In the genomic region with DNA sequence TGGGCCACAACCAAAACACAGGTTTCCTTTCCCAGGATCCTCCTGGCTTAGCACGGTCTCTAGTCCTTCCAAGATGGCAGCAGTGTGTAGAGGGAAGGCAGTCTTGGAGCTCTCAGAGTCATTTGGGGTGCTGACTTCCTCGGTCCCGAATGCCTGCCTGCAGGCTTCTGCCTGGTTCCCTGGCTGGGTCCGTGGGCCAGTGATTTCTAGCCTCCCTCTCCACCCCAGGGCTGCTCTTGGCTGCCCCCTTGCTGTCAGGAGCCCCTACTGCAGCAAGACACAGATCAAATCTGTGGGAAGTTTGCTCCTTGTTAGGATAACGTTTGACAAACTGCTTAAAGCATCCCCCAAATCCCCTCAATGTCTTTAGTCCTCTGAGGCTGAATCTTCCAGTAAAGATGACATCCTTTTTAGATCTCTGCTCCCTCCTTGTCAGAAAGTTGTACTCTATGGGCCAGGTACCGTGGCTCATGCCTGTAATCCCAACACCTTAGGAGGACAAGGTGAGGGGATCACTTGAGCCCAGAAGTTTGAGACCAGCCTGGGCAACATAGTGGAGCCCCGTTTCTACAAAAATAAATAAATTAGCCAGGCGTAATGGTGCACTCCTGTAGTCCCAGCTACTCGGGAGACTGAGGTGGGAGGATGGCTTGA, we compare ENCODE assay signal across 8 cellular contexts.
DNase-seq lines count a peak whose midpoint lies in the region; ATAC-seq and TF ChIP-seq lines count a peak whose summit lies in the region.

No MANE protein-coding gene starts in this region.

- 0 out of 2 replicates have a peak overlapping the region, but pooled peaks have one; percentile 12 for H2AFZ ChIP-seq in Karpas-422 (ENCODE audit: low read length)

- no peaks in the 10 kb centered on the region for H3K9me3 ChIP-seq in DOHH2 (ENCODE audit: control insufficient read depth, insufficient read depth, low read length)
- no peaks in the 10 kb centered on the region for H3K9me3 ChIP-seq in Karpas-422 (ENCODE audit: low read length)

- H3K4me2 ChIP-seq in DOHH2 (ENCODE audit: low read length): no peak overlapping the region
- H3K4me2 ChIP-seq in Karpas-422 (ENCODE audit: low read depth, low read length, poor library complexity, severe bottlenecking): no peak overlapping the region

- H3K4me1 ChIP-seq in DOHH2 (ENCODE audit: control insufficient read depth, low read length) (peaks cover 2% of the 10 kb centered on the region; the same call in 1 of the 2 replicates), Karpas-422 (ENCODE audit: low read length) (no peaks in the 10 kb centered on the region; the same call in 1 of the 2 replicates)

- H3K27ac ChIP-seq in DOHH2 (ENCODE audit: low read depth, low read length) (no peak overlapping the region), Karpas-422 (ENCODE audit: low read length) (no peak overlapping the region), substantia nigra (ENCODE audit: low read depth, low read length, poor library complexity, severe bottlenecking) (no peak overlapping the region)

- H4K20me1 ChIP-seq in DOHH2 (ENCODE audit: control insufficient read depth, insufficient read depth, low read depth, low read length) (no peaks in the 10 kb centered on the region), Karpas-422 (ENCODE audit: insufficient read depth, low read depth, low read length) (no peaks in the 10 kb centered on the region)

- H3K9ac ChIP-seq in Karpas-422 (ENCODE audit: low read length): no peak overlapping the region

- no peak for ATAC-seq in HG03175 (IDR thresholded peaks at IDR 0.05; ENCODE audit: unreplicated experiment)

- no peaks in the 10 kb centered on the region for H3K9me2 ChIP-seq in DOHH2 (replicated peaks; ENCODE audit: control insufficient read depth, low read length)
- no peaks in the 10 kb centered on the region for H3K9me2 ChIP-seq in Karpas-422 (replicated peaks; ENCODE audit: insufficient read depth, low read length)

- no peaks in the 10 kb centered on the region for H3K79me2 ChIP-seq in DOHH2 (ENCODE audit: control insufficient read depth, low read length)
- H3K79me2 ChIP-seq in Karpas-422 (ENCODE audit: low read length): no peaks in the 10 kb centered on the region

- DNase-seq in Karpas-422 (peak; percentile 75), myocyte (ENCODE audit: low read depth) (peak; percentile 34), substantia nigra (lab: John Stamatoyannopoulos, UW) (peak in 32 of 49 donors; percentile 4 to 49 (median 24)), NCI-H524 treated with DMSO at 0.1 percent for 48 hours (lab: John Stamatoyannopoulos, UW) (no peak)
- DNase-seq in activated CD4-positive, alpha-beta T cell treated with anti-CD3 and anti-CD28 coated beads for 4 hours: peak; percentile 26 to 51
- DNase-seq in effector CD4-positive, alpha-beta T cell: peak; percentile 25

- peaks cover 6% of the 10 kb centered on the region; the same call in 1 of the 2 replicates for H3K27me3 ChIP-seq in DOHH2 (ENCODE audit: control insufficient read depth, low read length)
- no peaks in the 10 kb centered on the region for H3K27me3 ChIP-seq in Karpas-422 (ENCODE audit: low read length)

- H3K36me3 ChIP-seq in DOHH2 (ENCODE audit: control insufficient read depth, low read length): no peaks in the 10 kb centered on the region
- H3K36me3 ChIP-seq in Karpas-422 (ENCODE audit: insufficient read depth, low read length): no peaks in the 10 kb centered on the region

- H3K4me3 ChIP-seq in DOHH2 (ENCODE audit: low read length) (no peak overlapping the region), Karpas-422 (ENCODE audit: low read length) (no peak overlapping the region)

- peak; percentile 98 for TF ChIP-seq CTCF in DOHH2 (IDR thresholded peaks at IDR 0.05; ENCODE audit: low read depth, low read length, poor library complexity, severe bottlenecking)

- H3F3A ChIP-seq in DOHH2 (ENCODE audit: control insufficient read depth, insufficient read depth): no peaks in the 10 kb centered on the region
